Comparison of ENCODE assay signal across 8 cellular contexts in the genomic region with DNA sequence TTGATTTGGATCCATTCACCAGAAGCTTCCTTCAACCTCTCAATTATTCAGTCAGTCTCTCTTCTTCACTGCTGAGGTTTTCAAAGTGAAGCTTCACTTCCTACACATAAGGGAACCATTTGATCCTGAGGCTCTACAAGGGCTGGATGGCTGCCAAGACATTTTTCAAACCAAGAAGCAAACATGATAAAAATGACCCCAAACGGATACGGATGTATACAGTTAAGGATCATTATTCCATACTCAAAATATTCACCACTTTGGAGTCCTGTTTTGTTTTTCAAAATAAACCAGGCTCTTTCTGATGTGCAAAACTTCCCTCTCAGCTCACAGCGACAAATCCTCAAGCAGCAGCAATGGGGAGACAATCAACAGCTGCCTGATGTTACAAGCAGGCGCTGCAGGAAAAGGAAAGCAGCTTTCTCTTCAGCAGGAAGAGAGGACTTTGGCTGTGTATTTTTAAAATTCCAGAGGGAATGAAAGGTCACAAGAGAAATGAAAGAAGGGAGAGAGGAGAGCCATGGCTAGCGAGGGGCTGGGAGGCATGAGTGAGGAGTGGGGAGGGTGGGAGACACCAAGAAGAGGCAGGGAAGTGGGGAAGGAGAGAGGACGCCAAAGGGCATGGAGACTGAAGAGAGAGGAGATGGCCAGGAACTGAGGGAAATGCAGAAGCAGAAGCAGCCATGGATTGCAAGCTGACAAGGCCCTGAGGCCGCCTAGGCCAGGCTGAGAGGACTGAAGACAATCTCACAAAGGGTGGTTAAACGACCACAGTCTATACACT.
A peak's percentile ranks its signal among the peaks of the same experiment; 100 is the strongest.
DNase-seq lines count a peak whose midpoint lies in the region; FAIRE-seq and TF ChIP-seq lines count a peak whose summit lies in the region.

No MANE protein-coding gene starts in this region.

- H3K27me3 ChIP-seq in DOHH2 (ENCODE audit: control insufficient read depth, low read length) (no peaks in the 10 kb centered on the region), mesenchymal stem cell (ENCODE audit: control insufficient read depth in 1 of 2, insufficient read depth in 1 of 2, low read length in 2 of 2) (no peaks in the 10 kb centered on the region), transverse colon (no peaks in the 10 kb centered on the region)

- H2AK5ac ChIP-seq in mesenchymal stem cell (ENCODE audit: low read length, severe bottlenecking) = no peak overlapping the region

- H3K79me2 ChIP-seq in DOHH2 (ENCODE audit: control insufficient read depth, low read length) = peaks cover 12% of the 10 kb centered on the region

- H3K4me1 ChIP-seq in DOHH2 (ENCODE audit: control insufficient read depth, low read length) (peaks cover 78% of the 10 kb centered on the region), mesenchymal stem cell (ENCODE audit: control insufficient read depth, insufficient read depth, low read depth, low read length) (peaks cover 18% of the 10 kb centered on the region), transverse colon (peaks cover 24 to 68% (median 32%) of the 10 kb centered on the region in 4 donors)

- H4K8ac ChIP-seq in mesenchymal stem cell (ENCODE audit: low read length) = peak overlapping the region; percentile 82

- no peak overlapping the region for H2AFZ ChIP-seq in mesenchymal stem cell (ENCODE audit: low read depth, low read length)

- H2BK5ac ChIP-seq in mesenchymal stem cell (ENCODE audit: low read depth, low read length, poor library complexity, severe bottlenecking) = no peak overlapping the region

- peak overlapping the region; percentile 29 for H2BK15ac ChIP-seq in mesenchymal stem cell (ENCODE audit: low read depth, poor library complexity, severe bottlenecking)

- H3K18ac ChIP-seq in mesenchymal stem cell (ENCODE audit: low read depth in 1 of 2, low read length in 2 of 2) = peak overlapping the region; percentile 72 to 90

- H2BK12ac ChIP-seq in mesenchymal stem cell (ENCODE audit: low read length in 2 of 2) = peak overlapping the region; percentile 37 to 45

- H4K91ac ChIP-seq in mesenchymal stem cell (ENCODE audit: low read length) = peak overlapping the region; percentile 85

- H3K79me1 ChIP-seq in mesenchymal stem cell (replicated peaks; ENCODE audit: low read length, poor library complexity, severe bottlenecking) = peaks cover 26% of the 10 kb centered on the region

- peaks cover 3% of the 10 kb centered on the region for H3F3A ChIP-seq in DOHH2 (ENCODE audit: control insufficient read depth, insufficient read depth)

- no peaks in the 10 kb centered on the region for H3K9me2 ChIP-seq in DOHH2 (replicated peaks; ENCODE audit: control insufficient read depth, low read length)

- no peaks in the 10 kb centered on the region for H4K20me1 ChIP-seq in DOHH2 (ENCODE audit: control insufficient read depth, insufficient read depth, low read depth, low read length)

- no peak for TF ChIP-seq CTCF in DOHH2 (IDR thresholded peaks at IDR 0.05; ENCODE audit: low read depth, low read length, poor library complexity, severe bottlenecking)
- TF ChIP-seq CTCF in transverse colon (IDR thresholded peaks at IDR 0.05) = no peak
- TF ChIP-seq CTCF in D721Med (IDR thresholded peaks at IDR 0.05; ENCODE audit: insufficient read depth, missing control alignments) = no peak

- TF ChIP-seq POLR2A in transverse colon (IDR thresholded peaks at IDR 0.05) = no peak

- H3K27ac ChIP-seq in DOHH2 (ENCODE audit: low read depth, low read length) (peak overlapping the region; percentile 51), cingulate gyrus (ENCODE audit: low read depth, low read length) (peak overlapping the region; percentile 88), mesenchymal stem cell (ENCODE audit: low read length, poor library complexity, severe bottlenecking) (peak overlapping the region; percentile 64), transverse colon (peak overlapping the region; percentile 82 to 91 (median 86))

- H3K36me3 ChIP-seq in DOHH2 (ENCODE audit: control insufficient read depth, low read length) (peaks cover 30% of the 10 kb centered on the region), mesenchymal stem cell (ENCODE audit: control insufficient read depth in 1 of 2, insufficient read depth in 2 of 2, low read depth in 1 of 2, low read length in 2 of 2) (peaks cover 7 to 17% of the 10 kb centered on the region in 2 experiments), transverse colon (no peaks in the 10 kb centered on the region)

- TF ChIP-seq EP300 in transverse colon (IDR thresholded peaks at IDR 0.05; ENCODE audit: low read depth) = no peak

- H3K23ac ChIP-seq in mesenchymal stem cell (ENCODE audit: low read length in 2 of 2) = no peak overlapping the region

- intact Hi-C loops in transverse colon (cut with DNase I; ENCODE audit: low total_unique reads) = no loop called here

- no peak overlapping the region for H3K14ac ChIP-seq in mesenchymal stem cell (ENCODE audit: low read length in 2 of 2)

- H3K9ac ChIP-seq in mesenchymal stem cell (ENCODE audit: low read length) = peak overlapping the region; percentile 76

- DNase-seq in NCI-H2171 treated with DMSO at 0.1 percent for 48 hours (lab: John Stamatoyannopoulos, UW) (peak; percentile 66), mesenchymal stem cell (peak; percentile 93), transverse colon (peak; percentile 47), NCI-H1436 treated with DMSO at 0.1 percent for 48 hours (lab: John Stamatoyannopoulos, UW) (no peak), D721Med (ENCODE audit: insufficient read length, low spot score) (no peak)
- DNase-seq in effector CD8-positive, alpha-beta T cell (lab: John Stamatoyannopoulos, UW) = no peak

- H2BK120ac ChIP-seq in mesenchymal stem cell (ENCODE audit: low read depth, low read length) = peak overlapping the region; percentile 75

- WGBS in mesenchymal stem cell = 3% methylated on average over 8 of the region's 8 CpGs
- 26 to 29% methylated on average over 6 to 8 of the region's 8 CpGs for WGBS in transverse colon (ENCODE audit: low coverage in 1 of 2), 2 donors

- FAIRE-seq in D721Med (lab: Jason Lieb, UNC) = no peak

- peak overlapping the region; percentile 5 to 36 for H3K4ac ChIP-seq in mesenchymal stem cell (ENCODE audit: low read depth in 1 of 2, low read length in 2 of 2)

- in situ Hi-C loops in transverse colon (cut with MboI; ENCODE audit: low pct_ligation_motif_present in 1 of 4, low pct_unique_long_range_greater_than_20kb in 1 of 4, low sequenced_read_pairs in 3 of 4) = no loop called here

- H3K4me2 ChIP-seq in DOHH2 (ENCODE audit: low read length) (peak overlapping the region; percentile 47), mesenchymal stem cell (ENCODE audit: low read length, poor library complexity, severe bottlenecking) (no peak overlapping the region)

- H3K4me3 ChIP-seq in DOHH2 (ENCODE audit: low read length) (peak overlapping the region; percentile 28), mesenchymal stem cell (ENCODE audit: insufficient read depth in 1 of 2, low read depth in 1 of 2, low read length in 2 of 2) (peak overlapping the region in 1 of 2 experiments; percentile 30), transverse colon (peak overlapping the region in 1 of 4 donors; percentile 16)

- H3K9me3 ChIP-seq in DOHH2 (ENCODE audit: control insufficient read depth, insufficient read depth, low read length) (no peaks in the 10 kb centered on the region), mesenchymal stem cell (ENCODE audit: control insufficient read depth, low read length) (no peaks in the 10 kb centered on the region), transverse colon (no peaks in the 10 kb centered on the region)

Comparison
In these comparisons a context has a peak if more than half of its experiments do, and no peak if none do; other contexts are left out.
1. DNase-seq: peak in NCI-H2171 treated with DMSO at 0.1 percent for 48 hours (single experiment), mesenchymal stem cell (single experiment) and transverse colon (single experiment); none in NCI-H1436 treated with DMSO at 0.1 percent for 48 hours (single experiment), D721Med (single experiment) and effector CD8-positive, alpha-beta T cell (single experiment).
2. Peak in every context shown above with its lines, with median percentiles within 50 percentile points of each other: H3K27ac ChIP-seq.